ENCODE assay signal across 10 cellular contexts in genomic region chr15:60370105-60370803, GRCh38. TPM values are rescaled to one million over a fixed set of nuclear protein-coding genes. Genes with fewer than 3 reads are reported as not detected.
DNase-seq lines count a peak whose midpoint lies in the region; ATAC-seq, FAIRE-seq and TF ChIP-seq lines count a peak whose summit lies in the region.
"Had no signal": no experiment of that assay in that cellular context is flagged by ENCODE, and none has a peak within 500 bp of the region (broad histone marks: within the 10 kb centered on the region; RNA-seq: fewer than 3 reads in every experiment).

No MANE protein-coding gene starts in this region.

- ATAC-seq in activated naive CD8-positive, alpha-beta T cell treated with anti-CD3 and anti-CD28 coated beads, Interleukin-2, amount 50 U/mL, for 24 hours, result no peak
- ATAC-seq in aorta (ENCODE audit: low FRiP score) (peak; percentile 3), GM21825 (IDR thresholded peaks at IDR 0.05; ENCODE audit: unreplicated experiment) (no peak)

- peaks cover 20% of the 10 kb centered on the region for H3K4me1 Mint-ChIP-seq in activated naive CD8-positive, alpha-beta T cell treated with anti-CD3 and anti-CD28 coated beads, Interleukin-2, amount 50 U/mL, for 24 hours
- peaks cover 11% of the 10 kb centered on the region for H3K4me1 Mint-ChIP-seq in activated naive CD8-positive, alpha-beta T cell treated with anti-CD3 and anti-CD28 coated beads for 36 hours

- peak; percentile 87 for TF ChIP-seq POLR2A in endothelial cell of umbilical vein (IDR thresholded peaks at IDR 0.05; ENCODE audit: low read depth, low read length)

- H3K4me1 ChIP-seq in endothelial cell of umbilical vein (ENCODE audit: control insufficient read depth, extremely low read depth, insufficient read depth, low read length), result peaks cover 64% of the 10 kb centered on the region
- H3K4me1 ChIP-seq in mesodermal cell (ENCODE audit: control insufficient read depth, insufficient read depth, low read length, poor library complexity, severe bottlenecking), result peaks cover 62% of the 10 kb centered on the region
- H3K4me1 ChIP-seq in aorta (ENCODE audit: control insufficient read depth in 1 of 2, insufficient read depth in 2 of 2, low read length in 2 of 2), result peaks cover 15 to 33% of the 10 kb centered on the region in 2 donors

- H3K9me3 ChIP-seq in endothelial cell of umbilical vein (replicated peaks; ENCODE audit: control insufficient read depth, insufficient read depth, low read length), result no peaks in the 10 kb centered on the region
- no peaks in the 10 kb centered on the region for H3K9me3 ChIP-seq in mesodermal cell (ENCODE audit: control insufficient read depth, low read length)
- no peaks in the 10 kb centered on the region for H3K9me3 ChIP-seq in aorta (ENCODE audit: control insufficient read depth, low read length)

- H3K4me2 ChIP-seq in endothelial cell of umbilical vein (ENCODE audit: insufficient read depth, low read length), result peak overlapping the region; percentile 71

- peak overlapping the region; percentile 98 for H3K27ac ChIP-seq in endothelial cell of umbilical vein (ENCODE audit: insufficient read depth, low read depth, low read length)
- peak overlapping the region; percentile 93 for H3K27ac ChIP-seq in mesodermal cell (ENCODE audit: low read depth, low read length, severe bottlenecking)
- H3K27ac ChIP-seq in aorta (ENCODE audit: low read depth in 1 of 2, low read length in 2 of 2), result peak overlapping the region; percentile 91 to 92

- CTCF ChIA-PET in endothelial cell of umbilical vein (lab: Charles Lee), result interaction anchor here (0.6 to 2.4 kb wide), 8 partner anchors 8 to 74 kb away, joined by 3 to 17 read pairs (median 6); no protein-coding TSS in a partner anchor

- peaks cover 12 to 28% of the 10 kb centered on the region in 2 experiments for H3K36me3 ChIP-seq in endothelial cell of umbilical vein (ENCODE audit: control insufficient read depth in 2 of 2, extremely low read depth in 1 of 2, insufficient read depth in 2 of 2, low read length in 2 of 2)
- H3K36me3 ChIP-seq in mesodermal cell (ENCODE audit: control insufficient read depth, insufficient read depth, low read length), result peaks cover 61% of the 10 kb centered on the region
- peaks cover 0 to 2% of the 10 kb centered on the region in 2 donors for H3K36me3 ChIP-seq in aorta (ENCODE audit: control insufficient read depth in 1 of 2, insufficient read depth in 2 of 2, low read length in 1 of 2)

- H2AFZ ChIP-seq in endothelial cell of umbilical vein (ENCODE audit: low read depth, low read length), result no peak overlapping the region

- H3K4me3 Mint-ChIP-seq in activated naive CD8-positive, alpha-beta T cell treated with anti-CD3 and anti-CD28 coated beads, Interleukin-2, amount 50 U/mL, for 24 hours, result no peak overlapping the region
- no peak overlapping the region for H3K4me3 Mint-ChIP-seq in activated naive CD8-positive, alpha-beta T cell treated with anti-CD3 and anti-CD28 coated beads for 36 hours

- H4K20me1 ChIP-seq in endothelial cell of umbilical vein (replicated peaks; ENCODE audit: control insufficient read depth, extremely low read depth, insufficient read depth, low read length), result no peaks in the 10 kb centered on the region

- peak; percentile 99 for FAIRE-seq in endothelial cell of umbilical vein (lab: Jason Lieb, UNC)
- FAIRE-seq: GM18507 had no signal

- 83 to 100% methylated on average over 1 to 5 of the region's 7 CpGs for WGBS in mesodermal cell (ENCODE audit: insufficient coverage in 2 of 2), 2 experiments
- 50 to 56% methylated on average over 7 of the region's 7 CpGs for WGBS in aorta, 2 donors

- TF ChIP-seq CTCF in endothelial cell of umbilical vein (IDR thresholded peaks at IDR 0.05; ENCODE audit: extremely low read depth in 1 of 2, insufficient read depth in 1 of 2, low read depth in 1 of 2, low read length in 2 of 2), result no peak

- H3K4me3 ChIP-seq in endothelial cell of umbilical vein (replicated peaks in 1 of 3; ENCODE audit: insufficient read depth in 1 of 3, low read depth in 1 of 3, low read length in 3 of 3), result peak overlapping the region in 1 of 3 experiments; percentile 28
- no peak overlapping the region for H3K4me3 ChIP-seq in mesodermal cell (ENCODE audit: extremely low read depth, insufficient read depth, low read length, poor library complexity, severe bottlenecking)
- H3K4me3 ChIP-seq in aorta (ENCODE audit: low read length in 2 of 2), result no peak overlapping the region

- intact Hi-C loops in endothelial cell of umbilical vein (cut with micrococcal nuclease), result loop anchor here (2.0 kb wide), 5 partner anchors 23 to 681 kb away; partner anchors contain the start of genes BNIP2 and ICE2
- intact Hi-C loops in aorta (cut with DNase I), result no loop called here

- DNase-seq in activated naive CD8-positive, alpha-beta T cell treated with anti-CD3 and anti-CD28 coated beads, Interleukin-2, amount 50 U/mL, for 24 hours, result no peak
- no peak for DNase-seq in activated naive CD8-positive, alpha-beta T cell treated with anti-CD3 and anti-CD28 coated beads for 36 hours
- peak; percentile 100 for DNase-seq in endothelial cell of umbilical vein (ENCODE audit: low read depth, low spot score)
- no peak for DNase-seq in aorta
- no peak for DNase-seq in cerebellum (ENCODE audit: low spot score)
- no peak for DNase-seq in hippocampal formation (lab: John Stamatoyannopoulos, UW)
- DNase-seq: SHP77 treated with DMSO at 0.1 percent for 48 hours had no signal

- peak overlapping the region; percentile 85 for H3K27ac Mint-ChIP-seq in activated naive CD8-positive, alpha-beta T cell treated with anti-CD3 and anti-CD28 coated beads, Interleukin-2, amount 50 U/mL, for 24 hours
- no peak overlapping the region for H3K27ac Mint-ChIP-seq in activated naive CD8-positive, alpha-beta T cell treated with anti-CD3 and anti-CD28 coated beads for 36 hours

- H3K27me3 Mint-ChIP-seq in activated naive CD8-positive, alpha-beta T cell treated with anti-CD3 and anti-CD28 coated beads, Interleukin-2, amount 50 U/mL, for 24 hours, result no peaks in the 10 kb centered on the region
- no peaks in the 10 kb centered on the region for H3K27me3 Mint-ChIP-seq in activated naive CD8-positive, alpha-beta T cell treated with anti-CD3 and anti-CD28 coated beads for 36 hours

- H3K79me2 ChIP-seq in endothelial cell of umbilical vein (ENCODE audit: control insufficient read depth, insufficient read depth, low read length), result peaks cover 37% of the 10 kb centered on the region

- no TSS peak for BruUV-seq in endothelial cell of umbilical vein (replicated peaks; lab: Mats Ljungman, UMichigan)

- no peaks in the 10 kb centered on the region for H3K27me3 ChIP-seq in endothelial cell of umbilical vein (ENCODE audit: control insufficient read depth in 2 of 2, insufficient read depth in 2 of 2, low read length in 2 of 2)
- no peaks in the 10 kb centered on the region for H3K27me3 ChIP-seq in aorta (ENCODE audit: control insufficient read depth in 1 of 2, insufficient read depth in 2 of 2, low read length in 1 of 2)

- H3K9ac ChIP-seq in endothelial cell of umbilical vein (replicated peaks; ENCODE audit: extremely low read depth, insufficient read depth, low read length), result peak overlapping the region; percentile 90

- H3K9me3 Mint-ChIP-seq in activated naive CD8-positive, alpha-beta T cell treated with anti-CD3 and anti-CD28 coated beads, Interleukin-2, amount 50 U/mL, for 24 hours, result no peaks in the 10 kb centered on the region
- no peaks in the 10 kb centered on the region for H3K9me3 Mint-ChIP-seq in activated naive CD8-positive, alpha-beta T cell treated with anti-CD3 and anti-CD28 coated beads for 36 hours

- dilution Hi-C loops in endothelial cell of umbilical vein (cut with MboI; ENCODE audit: extremely low pct_ligation_motif_present, low sequenced_read_pairs), result no loop called here

- H3K36me3 Mint-ChIP-seq in activated naive CD8-positive, alpha-beta T cell treated with anti-CD3 and anti-CD28 coated beads, Interleukin-2, amount 50 U/mL, for 24 hours (ENCODE audit: low read depth), result peaks cover 21% of the 10 kb centered on the region
- H3K36me3 Mint-ChIP-seq in activated naive CD8-positive, alpha-beta T cell treated with anti-CD3 and anti-CD28 coated beads for 36 hours, result peaks cover 2% of the 10 kb centered on the region

- no peaks in the 10 kb centered on the region for H3K9me1 ChIP-seq in endothelial cell of umbilical vein (replicated peaks; ENCODE audit: control insufficient read depth, extremely low read depth, insufficient read depth, low read length)

- POLR2A ChIA-PET in endothelial cell of umbilical vein (lab: Charles Lee), result interaction anchor here (1.0 to 2.5 kb wide), 4 partner anchors 8 to 72 kb away, joined by 3 to 27 read pairs (median 4); partner anchors contain the start of gene ANXA2

TF ChIP-seq in endothelial cell of umbilical vein, 7 proteins besides CTCF, POLR2A, EP300 and RAD21:
- TF ChIP-seq FOS (IDR thresholded peaks at IDR 0.05; ENCODE audit: borderline replicate concordance, insufficient read depth, low read length) (peak; percentile 93), POLR2AphosphoS5 (IDR thresholded peaks at IDR 0.05; ENCODE audit: insufficient read depth, low read depth, low read length) (peak; percentile 99), GATA2 (IDR thresholded peaks at IDR 0.05; ENCODE audit: insufficient read depth, insufficient read length, low read depth, low read length) (peak; percentile 96), MYC (IDR thresholded peaks at IDR 0.05; ENCODE audit: low read depth, low read length) (no peak), EZH2 (IDR thresholded peaks at IDR 0.05; ENCODE audit: borderline replicate concordance, low read depth, low read length, severe bottlenecking) (no peak), MAX (IDR thresholded peaks at IDR 0.05; ENCODE audit: insufficient read depth, insufficient read length) (no peak), JUN (IDR thresholded peaks at IDR 0.05; ENCODE audit: borderline replicate concordance, insufficient read depth, insufficient read length, low read depth) (peak; percentile 99)

RNA-seq across cellular contexts. Expression of gene ANXA2, which starts 27.5 kb away (rescaled TPM):
- 10 to 100 TPM; 44.0 to 44.8 TPM for total RNA-seq in activated naive CD8-positive, alpha-beta T cell treated with anti-CD3 and anti-CD28 coated beads for 36 hours
- total RNA-seq in endothelial cell of umbilical vein, result 2,636 and 2,725 TPM in 2 replicates
- 2,745 and 3,299 TPM in 2 replicates for polyA plus RNA-seq in endothelial cell of umbilical vein
- polyA plus RNA-seq in endothelial cell of umbilical vein (2011; cell fraction: cytosol; rRNA removed), result 4,765 and 4,884 TPM in 2 replicates
- polyA plus RNA-seq in endothelial cell of umbilical vein (2011; cell fraction: nucleus; rRNA removed), result 2,911 and 3,170 TPM in 2 replicates
- polyA plus RNA-seq in endothelial cell of umbilical vein (2012), result 3,482 and 4,382 TPM in 2 replicates
- polyA minus RNA-seq in endothelial cell of umbilical vein, result 3,299 and 3,540 TPM in 2 replicates
- polyA minus RNA-seq in endothelial cell of umbilical vein (2011; cell fraction: cytosol; rRNA and poly(A)+ RNA removed), result 533 TPM
- 990 and 1,101 TPM in 2 replicates for polyA minus RNA-seq in endothelial cell of umbilical vein (2011; cell fraction: nucleus; rRNA and poly(A)+ RNA removed)
- 1,317 TPM for polyA plus RNA-seq in mesodermal cell (2013, experiment 1 of 2)
- polyA plus RNA-seq in mesodermal cell (2013, experiment 2 of 2), result 1,257 TPM
- 100 to 1,000 TPM; 699 to 767 TPM for total RNA-seq in aorta
- polyA plus RNA-seq in aorta, result 1,000 to 10,000 TPM in 1 of 2 donors, 100 to 1,000 TPM in 1; 827 to 1,029 TPM
- total RNA-seq in cerebellum, result 63.1 TPM

Comparison
In these comparisons a context has a peak if more than half of its experiments do, and no peak if none do; other contexts are left out.
1. RNA of gene ANXA2, which starts 27.5 kb away (total RNA-seq): 2,636 to 2,725 TPM in endothelial cell of umbilical vein and 699 to 767 TPM in aorta; 63.1 TPM in cerebellum (single experiment) and 44.0 to 44.8 TPM in activated naive CD8-positive, alpha-beta T cell treated with anti-CD3 and anti-CD28 coated beads for 36 hours; every median in the first group is over 10 times any median in the second.
2. Peak in every context shown above with its lines, with median percentiles within 50 percentile points of each other: H3K27ac ChIP-seq.